1 cellular context compared by ENCODE assay signal in the genomic region with DNA sequence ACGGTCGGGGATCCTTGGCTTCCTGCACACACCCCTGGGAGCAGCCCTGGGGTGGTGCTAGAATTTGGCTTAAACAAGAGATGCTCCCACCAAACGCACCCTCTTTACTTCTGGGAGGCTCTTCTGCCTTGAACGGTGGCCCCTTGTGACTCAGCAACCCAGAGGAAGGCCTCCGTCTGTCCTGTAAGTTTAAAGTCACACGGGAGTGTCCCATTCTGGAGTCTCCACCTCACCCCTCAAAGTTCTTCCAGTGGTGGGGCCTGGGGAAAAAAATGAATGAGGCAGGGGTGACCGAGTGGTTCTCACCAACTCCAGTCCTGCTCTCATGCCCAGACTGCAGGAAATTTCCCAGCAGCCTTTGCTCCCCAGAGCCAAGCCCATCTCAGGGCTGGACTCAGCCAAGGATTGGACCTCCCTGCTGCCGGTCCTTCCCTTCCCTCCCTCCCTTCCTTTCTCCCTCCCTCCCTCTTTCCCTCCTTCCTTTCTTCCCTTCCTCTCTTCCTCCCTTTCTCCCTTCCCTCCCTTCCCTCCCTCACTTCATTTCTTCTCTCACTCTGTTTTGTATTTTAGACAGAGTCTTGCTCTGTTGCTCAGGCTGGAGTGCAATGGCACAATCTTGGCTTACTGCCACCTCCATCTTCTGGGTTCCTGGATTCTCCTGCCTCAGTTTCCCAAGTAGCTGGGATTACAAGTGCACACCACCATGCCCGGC.
TF ChIP-seq lines count a peak whose summit lies in the region.

No MANE protein-coding gene starts in this region.

TF ChIP-seq in GM12878, 131 proteins besides CTCF, POLR2A, EP300 and RAD21:
- no peak for TF ChIP-seq CBFB (IDR thresholded peaks at IDR 0.05; ENCODE audit: low read depth)
- TF ChIP-seq GATAD2B (conservative IDR thresholded peaks at IDR 0.05; ENCODE audit: low read depth) = no peak
- TF ChIP-seq, protein P1, sequence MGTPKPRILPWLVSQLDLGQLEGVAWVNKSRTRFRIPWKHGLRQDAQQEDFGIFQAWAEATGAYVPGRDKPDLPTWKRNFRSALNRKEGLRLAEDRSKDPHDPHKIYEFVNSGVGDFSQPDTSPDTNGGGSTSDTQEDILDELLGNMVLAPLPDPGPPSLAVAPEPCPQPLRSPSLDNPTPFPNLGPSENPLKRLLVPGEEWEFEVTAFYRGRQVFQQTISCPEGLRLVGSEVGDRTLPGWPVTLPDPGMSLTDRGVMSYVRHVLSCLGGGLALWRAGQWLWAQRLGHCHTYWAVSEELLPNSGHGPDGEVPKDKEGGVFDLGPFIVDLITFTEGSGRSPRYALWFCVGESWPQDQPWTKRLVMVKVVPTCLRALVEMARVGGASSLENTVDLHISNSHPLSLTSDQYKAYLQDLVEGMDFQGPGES (IDR thresholded peaks at IDR 0.05) = no peak
